In the genomic region with DNA sequence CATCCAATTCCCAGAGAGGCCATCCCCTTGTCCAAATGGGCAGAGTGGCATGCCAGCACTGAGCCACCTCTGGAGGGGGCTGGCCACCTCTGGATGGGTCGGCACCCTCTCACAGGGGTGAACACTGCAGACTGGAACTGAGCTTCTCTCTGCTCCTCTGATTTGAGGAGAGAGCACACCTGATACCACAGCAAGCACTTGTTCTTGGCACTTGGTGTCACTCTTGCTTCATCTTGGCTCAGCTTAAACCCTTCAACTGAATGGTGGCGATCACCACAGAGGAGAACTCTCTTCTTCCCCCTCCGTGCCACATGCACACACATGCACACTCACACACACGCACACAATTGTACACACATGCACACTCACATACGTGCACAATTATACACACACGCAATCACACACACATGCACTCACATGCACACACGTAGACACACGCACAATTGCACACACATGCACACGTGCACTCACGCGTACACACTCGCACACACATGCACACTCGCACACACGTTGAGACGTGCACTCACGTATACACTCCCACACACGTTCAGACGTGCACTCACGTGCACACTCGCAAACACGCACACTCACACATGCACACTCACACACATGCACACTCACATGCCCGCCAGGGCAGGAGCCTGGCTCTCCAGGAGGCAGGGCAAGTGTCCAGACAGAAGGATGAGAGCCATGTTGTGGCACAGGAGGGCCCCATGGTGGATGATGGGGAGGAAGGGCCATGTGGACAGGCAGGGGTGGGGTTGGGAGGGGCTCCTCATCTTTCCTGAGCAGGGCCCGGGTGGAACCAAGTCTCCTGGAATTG, we compare ENCODE assay signal across 1 cellular context.
TF ChIP-seq lines count a peak whose summit lies in the region.

No MANE protein-coding gene starts in this region.

TF ChIP-seq in IMR-90, 13 proteins besides CTCF, POLR2A, EP300 and RAD21:
- no peak for TF ChIP-seq SMC3 (IDR thresholded peaks at IDR 0.05; ENCODE audit: low read depth, low read length)
- TF ChIP-seq NFE2L2 (IDR thresholded peaks at IDR 0.05; ENCODE audit: low read depth, low read length) = no peak
- TF ChIP-seq CEBPB (IDR thresholded peaks at IDR 0.05; ENCODE audit: low read depth, low read length) = no peak
- no peak for TF ChIP-seq RFX5 (IDR thresholded peaks at IDR 0.05; ENCODE audit: low read depth, low read length)
- TF ChIP-seq, protein P1, sequence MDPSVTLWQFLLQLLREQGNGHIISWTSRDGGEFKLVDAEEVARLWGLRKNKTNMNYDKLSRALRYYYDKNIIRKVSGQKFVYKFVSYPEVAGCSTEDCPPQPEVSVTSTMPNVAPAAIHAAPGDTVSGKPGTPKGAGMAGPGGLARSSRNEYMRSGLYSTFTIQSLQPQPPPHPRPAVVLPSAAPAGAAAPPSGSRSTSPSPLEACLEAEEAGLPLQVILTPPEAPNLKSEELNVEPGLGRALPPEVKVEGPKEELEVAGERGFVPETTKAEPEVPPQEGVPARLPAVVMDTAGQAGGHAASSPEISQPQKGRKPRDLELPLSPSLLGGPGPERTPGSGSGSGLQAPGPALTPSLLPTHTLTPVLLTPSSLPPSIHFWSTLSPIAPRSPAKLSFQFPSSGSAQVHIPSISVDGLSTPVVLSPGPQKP (IDR thresholded peaks at IDR 0.05; ENCODE audit: borderline replicate concordance, low read depth, low read length) = no peak
